8 cellular contexts compared by ENCODE assay signal in the genomic region with DNA sequence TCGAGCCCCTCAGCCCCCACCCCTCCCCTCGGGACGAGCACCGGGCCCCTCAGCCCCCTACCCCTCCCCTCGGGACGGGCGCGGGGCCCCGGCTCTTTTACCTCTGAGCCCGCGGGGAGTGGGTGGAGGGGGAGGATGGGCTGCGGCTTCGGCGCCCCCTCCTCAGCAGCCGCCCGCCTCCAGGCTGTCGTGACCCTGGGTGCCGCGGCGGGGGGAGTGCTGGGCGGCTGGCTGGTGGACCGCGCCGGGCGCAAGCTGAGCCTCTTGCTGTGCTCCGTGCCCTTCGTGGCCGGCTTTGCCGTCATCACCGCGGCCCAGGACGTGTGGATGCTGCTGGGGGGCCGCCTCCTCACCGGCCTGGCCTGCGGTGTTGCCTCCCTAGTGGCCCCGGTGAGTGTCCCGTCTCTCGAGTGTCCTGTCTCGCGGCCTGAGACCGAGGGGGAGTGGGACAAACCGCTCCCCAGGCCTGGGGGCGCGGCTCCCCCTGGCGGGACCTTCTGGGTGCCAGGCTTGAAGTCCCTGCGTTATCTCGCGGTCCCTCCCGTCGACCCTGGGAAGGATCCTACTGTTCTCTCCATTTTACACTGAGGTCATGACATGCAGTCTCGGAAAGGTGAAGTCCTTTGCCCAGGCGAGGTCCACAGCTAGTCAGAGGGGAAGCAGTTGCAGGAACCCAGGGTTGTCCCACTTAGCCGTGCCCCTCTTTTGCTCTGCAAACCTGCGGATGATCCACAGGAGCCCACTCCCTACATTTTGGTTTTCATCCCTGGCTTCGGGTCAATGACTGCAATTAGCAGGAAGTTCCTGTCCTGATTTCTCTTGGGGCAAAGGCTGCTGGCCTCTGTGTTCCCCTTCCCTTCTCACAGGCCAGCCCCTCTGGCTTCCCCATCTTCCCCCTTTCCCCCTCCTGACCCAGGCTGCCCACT. TPM values are rescaled to one million over a fixed set of nuclear protein-coding genes. Genes with fewer than 3 reads are reported as not detected.
DNase-seq lines count a peak whose midpoint lies in the region; ATAC-seq, FAIRE-seq and TF ChIP-seq lines count a peak whose summit lies in the region.

No MANE protein-coding gene starts in this region.

- peaks cover 66% of the 10 kb centered on the region for H3K27me3 Mint-ChIP-seq in stimulated activated naive CD8-positive, alpha-beta T cell treated with anti-CD3 and anti-CD28 coated beads, Interleukin-15, Interleukin-2, amounts not matched to agents 100 ng/mL and 50 ng/mL, for 24 hours

- peaks cover 10% of the 10 kb centered on the region; the same call in 1 of the 2 replicates for H4K20me1 ChIP-seq in HepG2 (ENCODE audit: insufficient read depth, low read length)

- H3K36me3 ChIP-seq in HepG2 (replicated peaks in 1 of 2; ENCODE audit: control insufficient read depth in 1 of 2, insufficient read depth in 2 of 2, low read length in 2 of 2) = peaks cover 16 to 30% of the 10 kb centered on the region in 2 experiments; a peak in 4 of 5 replicates

- FAIRE-seq in HepG2 (lab: Jason Lieb, UNC) = peak; percentile 47

- H3K36me3 Mint-ChIP-seq in stimulated activated naive CD8-positive, alpha-beta T cell treated with anti-CD3 and anti-CD28 coated beads, Interleukin-15, Interleukin-2, amounts not matched to agents 100 ng/mL and 50 ng/mL, for 24 hours (ENCODE audit: low read depth) = no peaks in the 10 kb centered on the region

- CTCF ChIA-PET in AG04449 (lab: Yijun Ruan, JAX) (interaction anchor here (1.1 to 1.7 kb wide), 4 partner anchors 9 to 457 kb away, joined by 3 to 4 read pairs (median 4); no protein-coding TSS in a partner anchor), HepG2 (lab: Yijun Ruan, JAX; ENCODE audit: low intra/inter-chr PET ratio, low total read pairs) (interaction anchor here (0.6 to 2.6 kb wide), 4 partner anchors 14 to 87 kb away, joined by 3 to 32 read pairs (median 8); no protein-coding TSS in a partner anchor)

- peaks cover 62% of the 10 kb centered on the region for H3K4me1 ChIP-seq in HepG2 (ENCODE audit: insufficient read depth, low read length)

- peak overlapping the region; percentile 67 for H3K4me3 Mint-ChIP-seq in stimulated activated naive CD8-positive, alpha-beta T cell treated with anti-CD3 and anti-CD28 coated beads, Interleukin-15, Interleukin-2, amounts not matched to agents 100 ng/mL and 50 ng/mL, for 24 hours

- peak overlapping the region; percentile 89 for H3K27ac ChIP-seq in HepG2 (ENCODE audit: extremely low read length, insufficient read depth, low read length)

- 4% methylated on average over 10 of the region's 55 CpGs for WGBS in HepG2 (ENCODE audit: low lambda C conversion rate)

- H3K4me2 ChIP-seq in HepG2 (ENCODE audit: low read depth, low read length) = peak overlapping the region; percentile 94

- TF ChIP-seq EP300 in HepG2 (IDR thresholded peaks at IDR 0.05; ENCODE audit: low read depth in 2 of 2, low read length in 2 of 2) (no peak), HepG2 (CRISPR knock-in tag; IDR thresholded peaks at IDR 0.05; ENCODE audit: borderline replicate concordance) (no peak)

- H3K9me3 Mint-ChIP-seq in stimulated activated naive CD8-positive, alpha-beta T cell treated with anti-CD3 and anti-CD28 coated beads, Interleukin-15, Interleukin-2, amounts not matched to agents 100 ng/mL and 50 ng/mL, for 24 hours = no peaks in the 10 kb centered on the region

- no peak for TF ChIP-seq POLR2A in HepG2 (IDR thresholded peaks at IDR 0.05; ENCODE audit: insufficient read depth in 1 of 2, low read depth in 2 of 2, low read length in 2 of 2)

- H3K4me1 Mint-ChIP-seq in stimulated activated naive CD8-positive, alpha-beta T cell treated with anti-CD3 and anti-CD28 coated beads, Interleukin-15, Interleukin-2, amounts not matched to agents 100 ng/mL and 50 ng/mL, for 24 hours (ENCODE audit: low read depth) = peaks cover 8% of the 10 kb centered on the region

- ATAC-seq in SK-N-SH treated with all-trans-retinoic acid at 6 μM for 48 hours (peak; percentile 21), HepG2 (peak; percentile 12), HG03039 (IDR thresholded peaks at IDR 0.05; ENCODE audit: unreplicated experiment) (no peak)

- no peak overlapping the region for H2AFZ ChIP-seq in HepG2 (ENCODE audit: low read length)

- no peak overlapping the region for H3K27ac Mint-ChIP-seq in stimulated activated naive CD8-positive, alpha-beta T cell treated with anti-CD3 and anti-CD28 coated beads, Interleukin-15, Interleukin-2, amounts not matched to agents 100 ng/mL and 50 ng/mL, for 24 hours

- no peaks in the 10 kb centered on the region for H3K9me3 ChIP-seq in HepG2 (ENCODE audit: low read length)

- H3K9ac ChIP-seq in HepG2 (ENCODE audit: insufficient read depth, low read depth, low read length) = peak overlapping the region; percentile 90

- peak; percentile 55 for TF ChIP-seq CTCF in AG04449 (IDR thresholded peaks at IDR 0.05; ENCODE audit: insufficient read depth, low read length, missing control alignments)
- TF ChIP-seq CTCF in choroid plexus epithelial cell (conservative IDR thresholded peaks at IDR 0.05; ENCODE audit: low read depth, low read length) = peak; percentile 62
- TF ChIP-seq CTCF in HepG2 (CRISPR knock-in tag; IDR thresholded peaks at IDR 0.05) = peak; percentile 95

- H3K27me3 ChIP-seq in HepG2 (ENCODE audit: control insufficient read depth in 1 of 2, insufficient read depth in 2 of 2, low read length in 2 of 2) = no peaks in the 10 kb centered on the region

- DNase-seq in AG04449 (ENCODE audit: low read depth, low spot score) (no peak), GM19238 (ENCODE audit: insufficient read length, low spot score) (peak; percentile 30), choroid plexus epithelial cell (ENCODE audit: low read depth) (peak; percentile 48), HepG2 (ENCODE audit: low spot score) (peak; percentile 36), NCI-H526 treated with DMSO at 0.1 percent for 48 hours (lab: John Stamatoyannopoulos, UW) (no peak)

- BruUV-seq in HepG2 (replicated peaks; lab: Mats Ljungman, UMichigan) = no TSS peak

- peak overlapping the region; percentile 63 for H3K4me3 ChIP-seq in AG04449 (ENCODE audit: low read depth, low read length)
- peak overlapping the region; percentile 68 for H3K4me3 ChIP-seq in choroid plexus epithelial cell (ENCODE audit: low read depth, low read length)
- peak overlapping the region; percentile 86 to 96 (median 88) for H3K4me3 ChIP-seq in HepG2 (replicated peaks in 1 of 3; ENCODE audit: insufficient read depth in 1 of 3, low read depth in 2 of 3, low read length in 3 of 3)

- POLR2A ChIA-PET in AG04449 (lab: Yijun Ruan, JAX) (no interaction called here), HepG2 (lab: Yijun Ruan, JAX) (interaction anchor here (0.5 to 5.4 kb wide), 19 partner anchors 9 to 1505 kb away, joined by 3 to 159 read pairs (median 7); a partner anchor contains a TSS)

- peak; percentile 90 for TF ChIP-seq RAD21 in HepG2 (CRISPR knock-in tag; IDR thresholded peaks at IDR 0.05)

- intact Hi-C loops in HepG2 (cut with micrococcal nuclease; ENCODE audit: unreplicated experiment) = loop anchor here (1.0 to 10.0 kb wide), 5 partner anchors 10 to 184 kb away; no protein-coding TSS in a partner anchor

- H3K79me2 ChIP-seq in HepG2 (ENCODE audit: insufficient read depth, low read length) = peaks cover 27% of the 10 kb centered on the region

- in situ Hi-C loops in HepG2 (cut with HindIII; ENCODE audit: extremely low pct_ligation_motif_present, low pct_unique_long_range_greater_than_20kb) = loop anchor here (5.0 kb wide), 2 partner anchors 36 to 186 kb away; no protein-coding TSS in a partner anchor

RNA-seq across cellular contexts. Expression of a gene that starts 1.0 kb away (rescaled TPM):
- 24.0 and 48.6 TPM in 2 replicates for total RNA-seq in HepG2 (2016; rRNA removed; fragmentation: Illumina TruSeq; extraction: Trizol)
- 25.8 and 26.2 TPM in 2 replicates for total RNA-seq in HepG2 (2016; cell fraction: cytosol; rRNA removed; fragmentation: Illumina TruSeq; extraction: Trizol; ENCODE audit: low read depth)
- 22.9 and 51.3 TPM in 2 replicates for total RNA-seq in HepG2 (2016; cell fraction: insoluble cytoplasmic fraction; rRNA removed; fragmentation: Illumina TruSeq; extraction: Trizol)
- 32.1 and 33.0 TPM in 2 replicates for total RNA-seq in HepG2 (2016; cell fraction: membrane; rRNA removed; fragmentation: Illumina TruSeq; extraction: Trizol)
- total RNA-seq in HepG2 (2016; cell fraction: nucleus; rRNA removed; fragmentation: Illumina TruSeq; extraction: Trizol) = 53.8 and 57.0 TPM in 2 replicates
- polyA plus RNA-seq in HepG2 (2011; rRNA removed) = 22.6 and 37.2 TPM in 2 replicates
- 20.3 and 26.4 TPM in 2 replicates for polyA plus RNA-seq in HepG2 (2011; cell fraction: cytosol; rRNA removed)
- 73.4 and 80.9 TPM in 2 replicates for polyA plus RNA-seq in HepG2 (2011; cell fraction: nucleus; rRNA removed)
- polyA plus RNA-seq in HepG2 (2012) = 15.9 and 25.8 TPM in 2 replicates
- polyA plus RNA-seq in HepG2 (2016; cell fraction: cytosol; fragmentation: Illumina TruSeq; extraction: Trizol; ENCODE audit: low read depth) = 18.5 and 21.9 TPM in 2 replicates
- 22.6 and 24.1 TPM in 2 replicates for polyA plus RNA-seq in HepG2 (2016; cell fraction: insoluble cytoplasmic fraction; fragmentation: Illumina TruSeq; extraction: Trizol; ENCODE audit: low read depth)
- 21.2 and 23.1 TPM in 2 replicates for polyA plus RNA-seq in HepG2 (2016; cell fraction: membrane; fragmentation: Illumina TruSeq; extraction: Trizol; ENCODE audit: low read depth)
- polyA plus RNA-seq in HepG2 (2016; cell fraction: nucleus; fragmentation: Illumina TruSeq; extraction: Trizol; ENCODE audit: insufficient read depth, low read depth) = 112 and 118 TPM in 2 replicates
- polyA minus RNA-seq in HepG2 (2011; rRNA and poly(A)+ RNA removed; ENCODE audit: low replicate concordance) = 29.8 and 66.3 TPM in 2 replicates
- 13.0 and 13.3 TPM in 2 replicates for polyA minus RNA-seq in HepG2 (2011; cell fraction: cytosol; rRNA and poly(A)+ RNA removed)
- polyA minus RNA-seq in HepG2 (2011; cell fraction: nucleus; rRNA and poly(A)+ RNA removed) = 25.1 and 26.0 TPM in 2 replicates

RNA-seq across cellular contexts. Expression of a gene that starts 26.2 kb away (rescaled TPM):
- 7.3 and 8.1 TPM in 2 replicates for total RNA-seq in HepG2 (2016; rRNA removed; fragmentation: Illumina TruSeq; extraction: Trizol)
- total RNA-seq in HepG2 (2016; cell fraction: cytosol; rRNA removed; fragmentation: Illumina TruSeq; extraction: Trizol; ENCODE audit: low read depth) = 3.1 and 3.7 TPM in 2 replicates
- total RNA-seq in HepG2 (2016; cell fraction: insoluble cytoplasmic fraction; rRNA removed; fragmentation: Illumina TruSeq; extraction: Trizol) = 7.1 and 8.1 TPM in 2 replicates
- 5.0 and 6.4 TPM in 2 replicates for total RNA-seq in HepG2 (2016; cell fraction: membrane; rRNA removed; fragmentation: Illumina TruSeq; extraction: Trizol)
- 6.5 and 7.4 TPM in 2 replicates for total RNA-seq in HepG2 (2016; cell fraction: nucleus; rRNA removed; fragmentation: Illumina TruSeq; extraction: Trizol)
- 3.7 and 4.0 TPM in 2 replicates for polyA plus RNA-seq in HepG2 (2011; rRNA removed)
- polyA plus RNA-seq in HepG2 (2011; cell fraction: cytosol; rRNA removed) = 2.4 and 2.7 TPM in 2 replicates
- 6.0 and 7.5 TPM in 2 replicates for polyA plus RNA-seq in HepG2 (2011; cell fraction: nucleus; rRNA removed)
- polyA plus RNA-seq in HepG2 (2012) = 2.6 and 3.2 TPM in 2 replicates
- 0.52 and 0.70 TPM in 2 replicates for polyA plus RNA-seq in HepG2 (2016; cell fraction: cytosol; fragmentation: Illumina TruSeq; extraction: Trizol; ENCODE audit: low read depth)
- polyA plus RNA-seq in HepG2 (2016; cell fraction: insoluble cytoplasmic fraction; fragmentation: Illumina TruSeq; extraction: Trizol; ENCODE audit: low read depth) = 4.7 TPM in 2 replicates
- polyA plus RNA-seq in HepG2 (2016; cell fraction: membrane; fragmentation: Illumina TruSeq; extraction: Trizol; ENCODE audit: low read depth) = 1.3 and 1.4 TPM in 2 replicates
- polyA plus RNA-seq in HepG2 (2016; cell fraction: nucleus; fragmentation: Illumina TruSeq; extraction: Trizol; ENCODE audit: insufficient read depth, low read depth) = 8.9 and 9.1 TPM in 2 replicates
- polyA minus RNA-seq in HepG2 (2011; rRNA and poly(A)+ RNA removed; ENCODE audit: low replicate concordance) = 6.0 and 28.4 TPM in 2 replicates
- 3.7 and 4.2 TPM in 2 replicates for polyA minus RNA-seq in HepG2 (2011; cell fraction: cytosol; rRNA and poly(A)+ RNA removed)
- 7.9 and 11.3 TPM in 2 replicates for polyA minus RNA-seq in HepG2 (2011; cell fraction: nucleus; rRNA and poly(A)+ RNA removed)

RNA-seq across cellular contexts. Expression of a gene that starts 53.2 kb away (rescaled TPM):
- total RNA-seq in HepG2 (2016; rRNA removed; fragmentation: Illumina TruSeq; extraction: Trizol) = 1,551 and 1,660 TPM in 2 replicates
- 6,549 and 6,971 TPM in 2 replicates for total RNA-seq in HepG2 (2016; cell fraction: cytosol; rRNA removed; fragmentation: Illumina TruSeq; extraction: Trizol; ENCODE audit: low read depth)
- 1,601 and 1,648 TPM in 2 replicates for total RNA-seq in HepG2 (2016; cell fraction: insoluble cytoplasmic fraction; rRNA removed; fragmentation: Illumina TruSeq; extraction: Trizol)
- 4,907 and 5,180 TPM in 2 replicates for total RNA-seq in HepG2 (2016; cell fraction: membrane; rRNA removed; fragmentation: Illumina TruSeq; extraction: Trizol)
- 525 and 558 TPM in 2 replicates for total RNA-seq in HepG2 (2016; cell fraction: nucleus; rRNA removed; fragmentation: Illumina TruSeq; extraction: Trizol)
- polyA plus RNA-seq in HepG2 (2011; rRNA removed) = 2,097 and 2,590 TPM in 2 replicates
- 3,919 and 3,963 TPM in 2 replicates for polyA plus RNA-seq in HepG2 (2011; cell fraction: cytosol; rRNA removed)
- polyA plus RNA-seq in HepG2 (2011; cell fraction: nucleus; rRNA removed) = 619 and 713 TPM in 2 replicates
- 2,179 and 2,497 TPM in 2 replicates for polyA plus RNA-seq in HepG2 (2012)
- polyA plus RNA-seq in HepG2 (2016; cell fraction: cytosol; fragmentation: Illumina TruSeq; extraction: Trizol; ENCODE audit: low read depth) = 11,205 and 11,665 TPM in 2 replicates
- polyA plus RNA-seq in HepG2 (2016; cell fraction: insoluble cytoplasmic fraction; fragmentation: Illumina TruSeq; extraction: Trizol; ENCODE audit: low read depth) = 2,434 and 2,480 TPM in 2 replicates
- polyA plus RNA-seq in HepG2 (2016; cell fraction: membrane; fragmentation: Illumina TruSeq; extraction: Trizol; ENCODE audit: low read depth) = 6,884 and 7,463 TPM in 2 replicates
- 1,156 and 1,223 TPM in 2 replicates for polyA plus RNA-seq in HepG2 (2016; cell fraction: nucleus; fragmentation: Illumina TruSeq; extraction: Trizol; ENCODE audit: insufficient read depth, low read depth)
- 706 and 1,371 TPM in 2 replicates for polyA minus RNA-seq in HepG2 (2011; rRNA and poly(A)+ RNA removed; ENCODE audit: low replicate concordance)
- 461 and 478 TPM in 2 replicates for polyA minus RNA-seq in HepG2 (2011; cell fraction: cytosol; rRNA and poly(A)+ RNA removed)
- 198 and 299 TPM in 2 replicates for polyA minus RNA-seq in HepG2 (2011; cell fraction: nucleus; rRNA and poly(A)+ RNA removed)

RNA-seq across cellular contexts. Expression of a gene that starts 53.3 kb away (rescaled TPM):
- total RNA-seq in HepG2 (2016; rRNA removed; fragmentation: Illumina TruSeq; extraction: Trizol) = 4.6 and 8.7 TPM in 2 replicates
- 1.5 and 1.7 TPM in 2 replicates for total RNA-seq in HepG2 (2016; cell fraction: cytosol; rRNA removed; fragmentation: Illumina TruSeq; extraction: Trizol; ENCODE audit: low read depth)
- total RNA-seq in HepG2 (2016; cell fraction: insoluble cytoplasmic fraction; rRNA removed; fragmentation: Illumina TruSeq; extraction: Trizol) = 4.2 and 9.8 TPM in 2 replicates
- total RNA-seq in HepG2 (2016; cell fraction: membrane; rRNA removed; fragmentation: Illumina TruSeq; extraction: Trizol) = 3.2 and 4.0 TPM in 2 replicates
- total RNA-seq in HepG2 (2016; cell fraction: nucleus; rRNA removed; fragmentation: Illumina TruSeq; extraction: Trizol) = 9.5 and 16.9 TPM in 2 replicates
- polyA plus RNA-seq in HepG2 (2011; rRNA removed) = 10.2 and 12.2 TPM in 2 replicates
- polyA plus RNA-seq in HepG2 (2011; cell fraction: cytosol; rRNA removed) = 4.1 and 5.2 TPM in 2 replicates
- 68.4 and 76.1 TPM in 2 replicates for polyA plus RNA-seq in HepG2 (2011; cell fraction: nucleus; rRNA removed)
- polyA plus RNA-seq in HepG2 (2012) = 10.0 and 14.6 TPM in 2 replicates
- 1.2 and 1.5 TPM in 2 replicates for polyA plus RNA-seq in HepG2 (2016; cell fraction: cytosol; fragmentation: Illumina TruSeq; extraction: Trizol; ENCODE audit: low read depth)
- polyA plus RNA-seq in HepG2 (2016; cell fraction: insoluble cytoplasmic fraction; fragmentation: Illumina TruSeq; extraction: Trizol; ENCODE audit: low read depth) = 5.4 and 6.9 TPM in 2 replicates
- polyA plus RNA-seq in HepG2 (2016; cell fraction: membrane; fragmentation: Illumina TruSeq; extraction: Trizol; ENCODE audit: low read depth) = 1.2 and 2.1 TPM in 2 replicates
- polyA plus RNA-seq in HepG2 (2016; cell fraction: nucleus; fragmentation: Illumina TruSeq; extraction: Trizol; ENCODE audit: insufficient read depth, low read depth) = 21.9 and 22.1 TPM in 2 replicates
- polyA minus RNA-seq in HepG2 (2011; rRNA and poly(A)+ RNA removed; ENCODE audit: low replicate concordance) = 7.6 and 11.4 TPM in 2 replicates
- polyA minus RNA-seq in HepG2 (2011; cell fraction: cytosol; rRNA and poly(A)+ RNA removed) = 4.2 and 4.4 TPM in 2 replicates
- polyA minus RNA-seq in HepG2 (2011; cell fraction: nucleus; rRNA and poly(A)+ RNA removed) = 25.4 and 32.1 TPM in 2 replicates

Comparison
In these comparisons a context has a peak if more than half of its experiments do, and no peak if none do; other contexts are left out.
1. DNase-seq: peak in GM19238 (single experiment), choroid plexus epithelial cell (single experiment) and HepG2 (single experiment); none in AG04449 (single experiment) and NCI-H526 treated with DMSO at 0.1 percent for 48 hours (single experiment).
2. Peak in every context shown above with its lines, with median percentiles within 50 percentile points of each other: H3K4me3 ChIP-seq and CTCF ChIP-seq.